1 cellular context compared by ENCODE assay signal in genomic region chr21:39327727-39328126, GRCh38.
TF ChIP-seq lines count a peak whose summit lies in the region.

No MANE protein-coding gene starts in this region.

TF ChIP-seq in HEK293, 187 proteins besides CTCF, POLR2A, EP300 and RAD21 (continued from another document and continues in another):
- TF ChIP-seq ZNF513 (tag by site-specific recombination; IDR thresholded peaks at IDR 0.05) = no peak
- no peak for TF ChIP-seq ZNF660 (tag by site-specific recombination; IDR thresholded peaks at IDR 0.05)
- TF ChIP-seq ZNF302 (tag by site-specific recombination; IDR thresholded peaks at IDR 0.05; ENCODE audit: low read depth) = no peak
- no peak for TF ChIP-seq KLF8 (tag by site-specific recombination; IDR thresholded peaks at IDR 0.05)
- TF ChIP-seq ZNF670 (tag by site-specific recombination; IDR thresholded peaks at IDR 0.05; ENCODE audit: low read depth) = no peak
- no peak for TF ChIP-seq SP3 (tag by site-specific recombination; IDR thresholded peaks at IDR 0.05)
- no peak for TF ChIP-seq ZSCAN4 (tag by site-specific recombination; IDR thresholded peaks at IDR 0.05)
- no peak for TF ChIP-seq ZNF175 (tag by site-specific recombination; IDR thresholded peaks at IDR 0.05)
- no peak for TF ChIP-seq GLIS2 (tag by site-specific recombination; IDR thresholded peaks at IDR 0.05)
- TF ChIP-seq ZBTB10 (tag by site-specific recombination; IDR thresholded peaks at IDR 0.05) = no peak
- TF ChIP-seq ZNF623 (tag by site-specific recombination; IDR thresholded peaks at IDR 0.05) = peak; percentile 58
- TF ChIP-seq ZIC2 (tag by site-specific recombination; IDR thresholded peaks at IDR 0.05) = no peak
- no peak for TF ChIP-seq ZNF664 (tag by site-specific recombination; IDR thresholded peaks at IDR 0.05)
- no peak for TF ChIP-seq ELK4 (IDR thresholded peaks at IDR 0.05; ENCODE audit: borderline replicate concordance, low read depth, low read length)
- TF ChIP-seq ZNF362 (tag by site-specific recombination; IDR thresholded peaks at IDR 0.05) = no peak
- TF ChIP-seq ZNF404 (tag by site-specific recombination; IDR thresholded peaks at IDR 0.05) = no peak
- no peak for TF ChIP-seq ZNF112 (tag by site-specific recombination; IDR thresholded peaks at IDR 0.05)
- TF ChIP-seq KLF9 (tag by site-specific recombination; IDR thresholded peaks at IDR 0.05; ENCODE audit: low read depth) = no peak
- TF ChIP-seq ZFHX2 (tag by site-specific recombination; conservative IDR thresholded peaks at IDR 0.05) = no peak
- no peak for TF ChIP-seq ZNF202 (tag by site-specific recombination; IDR thresholded peaks at IDR 0.05; ENCODE audit: borderline replicate concordance)
- no peak for TF ChIP-seq PRDM4 (tag by site-specific recombination; IDR thresholded peaks at IDR 0.05)
- TF ChIP-seq ZNF221 (tag by site-specific recombination; IDR thresholded peaks at IDR 0.05; ENCODE audit: borderline replicate concordance) = no peak
- peak; percentile 65 for TF ChIP-seq ZNF426 (tag by site-specific recombination; IDR thresholded peaks at IDR 0.05)
- TF ChIP-seq ZNF292 (tag by site-specific recombination; IDR thresholded peaks at IDR 0.05; ENCODE audit: borderline replicate concordance, low read depth) = no peak
- no peak for TF ChIP-seq ZNF114 (tag by site-specific recombination; IDR thresholded peaks at IDR 0.05)
- TF ChIP-seq ZNF133 (tag by site-specific recombination; IDR thresholded peaks at IDR 0.05) = no peak
- no peak for TF ChIP-seq HOXD13 (CRISPR knock-in tag; IDR thresholded peaks at IDR 0.05; ENCODE audit: borderline replicate concordance)
- no peak for TF ChIP-seq ZNF398 (tag by site-specific recombination; IDR thresholded peaks at IDR 0.05)
- no peak for TF ChIP-seq ZEB2 (tag by site-specific recombination; IDR thresholded peaks at IDR 0.05)
- no peak for TF ChIP-seq ZNF148 (tag by site-specific recombination; IDR thresholded peaks at IDR 0.05; ENCODE audit: borderline replicate concordance)
- no peak for TF ChIP-seq ZNF239 (tag by site-specific recombination; IDR thresholded peaks at IDR 0.05)
- no peak for TF ChIP-seq TSHZ1 (tag by site-specific recombination; IDR thresholded peaks at IDR 0.05; ENCODE audit: borderline replicate concordance)
- TF ChIP-seq GLI4 (tag by site-specific recombination; IDR thresholded peaks at IDR 0.05) = no peak
- no peak for TF ChIP-seq ZNF791 (tag by site-specific recombination; IDR thresholded peaks at IDR 0.05)
- TF ChIP-seq SETDB1 (IDR thresholded peaks at IDR 0.05; ENCODE audit: insufficient read length, low read length) = no peak
- TF ChIP-seq ZSCAN23 (tag by site-specific recombination; IDR thresholded peaks at IDR 0.05) = no peak
- no peak for TF ChIP-seq BCL6B (tag by site-specific recombination; IDR thresholded peaks at IDR 0.05)
- TF ChIP-seq ZNF26 (tag by site-specific recombination; IDR thresholded peaks at IDR 0.05) = no peak
- TF ChIP-seq ZNF394 (tag by site-specific recombination; IDR thresholded peaks at IDR 0.05; ENCODE audit: borderline replicate concordance) = peak; percentile 87
